ENCODE assay signal across 27 cellular contexts in genomic region chr2:212923393-212923792, GRCh38.
"Had no signal": no experiment of that assay in that cellular context is flagged by ENCODE, and none has a peak within 500 bp of the region (broad histone marks: within the 10 kb centered on the region; RNA-seq: fewer than 3 reads in every experiment).

No MANE protein-coding gene starts in this region.

- H3K9me3 ChIP-seq: neutrophil, ovary, sigmoid colon, uterus had no signal

- H3K36me3 ChIP-seq: neutrophil, ovary, sigmoid colon, uterus had no signal

- DNase-seq: activated CD4-positive, alpha-beta T cell treated with anti-CD3 and anti-CD28 coated beads for 1 hour; activated CD4-positive, alpha-beta T cell treated with anti-CD3 and anti-CD28 coated beads, Interleukin-2, amount 50 U/mL, for 1 hour; activated CD8-positive, alpha-beta T cell treated with anti-CD3 and anti-CD28 coated beads for 36 hours; activated gamma-delta T cell treated with Interleukin-2 at 50 U/mL for 16 hours; activated naive CD4-positive, alpha-beta T cell treated with anti-CD3 and anti-CD28 coated beads, Interleukin-2, amount 50 U/mL, for 16 hours; activated T-cell treated with anti-CD3 and anti-CD28 coated beads, Interleukin-2, amount 50 U/mL, for 4 hours; amygdala; central memory CD4-positive, alpha-beta T cell; dermis blood vessel endothelial cell; effector CD8-positive, alpha-beta T cell; left ventricle myocardium superior; naive B cell; nephron progenitor cell; ovary; retina; sigmoid colon; small intestine; stimulated activated CD4-positive, alpha-beta T cell treated with anti-CD3 and anti-CD28 coated beads, Interleukin-4, amount 100 ng/mL, for 4 hours; stimulated activated CD8-positive, alpha-beta memory T cell treated with anti-CD3 and anti-CD28 coated beads, Interleukin-4, amount 100 ng/mL, for 48 hours; stimulated activated naive CD8-positive, alpha-beta T cell treated with anti-CD3 and anti-CD28 coated beads, Interleukin-15, amount 100 ng/mL, for 72 hours; substantia nigra; T-helper 2 cell; uterus had no signal

- ATAC-seq: activated CD8-positive, alpha-beta T cell treated with anti-CD3 and anti-CD28 coated beads for 36 hours; activated T-cell treated with anti-CD3 and anti-CD28 coated beads, Interleukin-2, amount 50 U/mL, for 4 hours; activated T-helper 17 cell treated with anti-CD3 and anti-CD28 coated beads, Interleukin-2, amount 50 U/mL, for 72 hours; esophagus mucosa; left ventricle myocardium superior; stimulated activated memory B cell treated with anti-CD40 and anti-IgM and Interleukin-4, amounts not matched to agents 10 μg/mL and 1 μg/mL and 100 μg/mL, for 72 hours; stimulated activated naive CD8-positive, alpha-beta T cell treated with anti-CD3 and anti-CD28 coated beads, Interleukin-15, amount 100 ng/mL, for 72 hours had no signal

- H3K27ac ChIP-seq: neutrophil, ovary, sigmoid colon, uterus had no signal

- H3K4me1 ChIP-seq: sigmoid colon, uterus had no signal

- H3K27me3 ChIP-seq: neutrophil, ovary, sigmoid colon, uterus had no signal

- H3K4me3 ChIP-seq: ovary, sigmoid colon, uterus had no signal
